ENCODE assay signal across 14 cellular contexts in genomic region chr3:12468276-12468675, GRCh38. TPM values are rescaled to one million over a fixed set of nuclear protein-coding genes. Genes with fewer than 3 reads are reported as not detected.
DNase-seq lines count a peak whose midpoint lies in the region; ATAC-seq and TF ChIP-seq lines count a peak whose summit lies in the region.
"Had no signal": no experiment of that assay in that cellular context is flagged by ENCODE, and none has a peak within 500 bp of the region (broad histone marks: within the 10 kb centered on the region; RNA-seq: fewer than 3 reads in every experiment).

No MANE protein-coding gene starts in this region.

- ATAC-seq in DND-41 (ENCODE audit: insufficient read depth, low read depth): no peak
- no peak for ATAC-seq in Panc1
- no peak for ATAC-seq in sciatic nerve

- H4K20me1 ChIP-seq in DND-41 (ENCODE audit: insufficient read depth, low read length) (no peaks in the 10 kb centered on the region), osteoblast (ENCODE audit: insufficient read depth, low read length) (no peaks in the 10 kb centered on the region)
- H4K20me1 ChIP-seq: BLaER1 treated with 17β-estradiol and CSF1 and Interleukin-3, amounts not matched to agents 10 nM and 100 nM had no signal

- H3K27ac ChIP-seq in DND-41 (ENCODE audit: low read length) (0 out of 2 replicates have a peak overlapping the region, but pooled peaks have one; percentile 19), Panc1 (ENCODE audit: low read length) (peak overlapping the region; percentile 69), osteoblast (ENCODE audit: low read depth, low read length) (no peak overlapping the region)
- H3K27ac ChIP-seq: BLaER1 treated with 17β-estradiol and CSF1 and Interleukin-3, amounts not matched to agents 10 nM and 100 nM; GM23248 had no signal

- intact Hi-C loops in Panc1 (cut with micrococcal nuclease; ENCODE audit: unreplicated experiment) (no loop called here), sciatic nerve (cut with DNase I) (no loop called here)

- no peaks in the 10 kb centered on the region for H3K36me3 Mint-ChIP-seq in neural crest cell (ENCODE audit: low read depth)
- H3K36me3 Mint-ChIP-seq: CD4-positive, CD25-positive, alpha-beta regulatory T cell had no signal

- no peaks in the 10 kb centered on the region for H3K9me3 Mint-ChIP-seq in neural crest cell

- in situ Hi-C loops in Panc1 (cut with HindIII; ENCODE audit: low pct_unique_long_range_greater_than_20kb, low sequenced_read_pairs) (no loop called here), KBM-7 (cut with MboI; ENCODE audit: low pct_unique_long_range_greater_than_20kb, low sequenced_read_pairs) (loop anchor here (25.0 kb wide), 1 partner anchor 331 kb away; no protein-coding TSS in a partner anchor)

- TF ChIP-seq CTCF in DND-41 (IDR thresholded peaks at IDR 0.05; ENCODE audit: borderline replicate concordance, extremely low read depth, low read length, poor library complexity, severe bottlenecking) (no peak), Panc1 (IDR thresholded peaks at IDR 0.05) (no peak), neural crest cell (conservative IDR thresholded peaks at IDR 0.05) (no peak), osteoblast (IDR thresholded peaks at IDR 0.05; ENCODE audit: extremely low read depth, low read depth, low read length) (no peak)

- H3K79me2 ChIP-seq in DND-41 (ENCODE audit: insufficient read depth, low read length): no peaks in the 10 kb centered on the region
- no peaks in the 10 kb centered on the region for H3K79me2 ChIP-seq in osteoblast (ENCODE audit: insufficient read depth, low read length)

- H3K4me1 ChIP-seq in DND-41 (ENCODE audit: insufficient read depth, low read length) (peaks cover 25% of the 10 kb centered on the region), Panc1 (ENCODE audit: control insufficient read depth, insufficient read depth, low read length) (peaks cover 11% of the 10 kb centered on the region), osteoblast (ENCODE audit: insufficient read depth, low read length) (no peaks in the 10 kb centered on the region)

- H3K4me3 Mint-ChIP-seq in neural crest cell: no peak overlapping the region

- BruUV-seq in Panc1 (replicated peaks; lab: Mats Ljungman, UMichigan): no TSS peak

- H3K27me3 ChIP-seq in DND-41 (ENCODE audit: insufficient read depth, low read length, poor library complexity) (no peaks in the 10 kb centered on the region), Panc1 (ENCODE audit: control insufficient read depth, insufficient read depth, low read length) (no peaks in the 10 kb centered on the region), osteoblast (ENCODE audit: insufficient read depth, low read length) (no peaks in the 10 kb centered on the region)
- H3K27me3 ChIP-seq: BLaER1 treated with 17β-estradiol and CSF1 and Interleukin-3, amounts not matched to agents 10 nM and 100 nM had no signal

- H3K9me3 ChIP-seq in DND-41 (ENCODE audit: insufficient read depth, low read length, severe bottlenecking) (no peaks in the 10 kb centered on the region), Panc1 (ENCODE audit: control insufficient read depth, insufficient read depth, low read depth, low read length) (no peaks in the 10 kb centered on the region), osteoblast (ENCODE audit: low read depth, low read length) (no peaks in the 10 kb centered on the region)
- H3K9me3 ChIP-seq: BLaER1 treated with 17β-estradiol and CSF1 and Interleukin-3, amounts not matched to agents 10 nM and 100 nM had no signal

- H3K36me3 ChIP-seq in DND-41 (ENCODE audit: insufficient read depth, low read length) (no peaks in the 10 kb centered on the region), Panc1 (ENCODE audit: control insufficient read depth, insufficient read depth, low read length) (no peaks in the 10 kb centered on the region), osteoblast (ENCODE audit: insufficient read depth, low read length) (no peaks in the 10 kb centered on the region)
- H3K36me3 ChIP-seq: BLaER1 treated with 17β-estradiol and CSF1 and Interleukin-3, amounts not matched to agents 10 nM and 100 nM had no signal

- CTCF ChIA-PET in Panc1 (lab: Charles Lee): interaction anchor here (0.6 kb wide), 1 partner anchor 11 kb away, joined by 4 read pairs; no protein-coding TSS in a partner anchor

- no peaks in the 10 kb centered on the region for H3K27me3 Mint-ChIP-seq in neural crest cell (ENCODE audit: low read depth)
- H3K27me3 Mint-ChIP-seq: CD4-positive, CD25-positive, alpha-beta regulatory T cell had no signal

- H3K4me2 ChIP-seq in DND-41 (ENCODE audit: insufficient read depth, low read length) (no peak overlapping the region), osteoblast (ENCODE audit: insufficient read depth, low read length) (no peak overlapping the region)
- H3K4me2 ChIP-seq: BLaER1 treated with 17β-estradiol and CSF1 and Interleukin-3, amounts not matched to agents 10 nM and 100 nM had no signal

- H3K4me3 ChIP-seq in DND-41 (ENCODE audit: low read depth in 1 of 2, low read length in 2 of 2): no peak overlapping the region
- no peak overlapping the region for H3K4me3 ChIP-seq in Panc1 (ENCODE audit: low read depth in 2 of 2, low read length in 2 of 2)
- no peak overlapping the region for H3K4me3 ChIP-seq in osteoblast (ENCODE audit: insufficient read depth, low read length)
- H3K4me3 ChIP-seq: BLaER1 treated with 17β-estradiol and CSF1 and Interleukin-3, amounts not matched to agents 10 nM and 100 nM; GM23248 had no signal

- DNase-seq in DND-41: no peak
- no peak for DNase-seq in Panc1 (ENCODE audit: low read depth, low spot score)
- DNase-seq in neural crest cell (ENCODE audit: low read depth, low spot score): no peak
- peak; percentile 13 for DNase-seq in sciatic nerve (ENCODE audit: low spot score)
- DNase-seq in KBM-7: no peak
- no peak for DNase-seq in osteoblast (ENCODE audit: insufficient read length, low spot score, missing footprints)
- DNase-seq in NCI-H1694 treated with DMSO at 0.1 percent for 48 hours (lab: John Stamatoyannopoulos, UW): no peak
- DNase-seq: ACHN; Calu3; CD4-positive, CD25-positive, alpha-beta regulatory T cell; DMS 273 treated with DMSO at 0.1 percent for 48 hours; GM23248; H7 had no signal

- H3K27ac Mint-ChIP-seq in neural crest cell (ENCODE audit: unreplicated experiment): peak overlapping the region; percentile 84
- H3K27ac Mint-ChIP-seq: CD4-positive, CD25-positive, alpha-beta regulatory T cell had no signal

- H3K4me1 Mint-ChIP-seq in neural crest cell: no peaks in the 10 kb centered on the region

- H2AFZ ChIP-seq in DND-41 (ENCODE audit: low read depth, low read length) (no peak overlapping the region), osteoblast (ENCODE audit: low read length) (no peak overlapping the region)
- H2AFZ ChIP-seq: GM23248 had no signal

- POLR2A ChIA-PET in Panc1 (lab: Charles Lee): no interaction called here

- H3K9ac ChIP-seq in DND-41 (ENCODE audit: low read depth, low read length): no peak overlapping the region
- H3K9ac ChIP-seq: BLaER1 treated with 17β-estradiol and CSF1 and Interleukin-3, amounts not matched to agents 10 nM and 100 nM; GM23248 had no signal

RNA-seq across cellular contexts. Expression of gene TSEN2, which starts 16.0 kb away (rescaled TPM):
- total RNA-seq in Panc1 (2021; ENCODE audit: unreplicated experiment): 22.0 TPM
- polyA plus RNA-seq in Panc1 (2012; ENCODE audit: insufficient read length): 14.9 TPM
- total RNA-seq in neural crest cell: 26.5 and 28.1 TPM in 2 replicates
- total RNA-seq in sciatic nerve: 22.2 TPM
- 13.0 and 14.1 TPM in 2 replicates for total RNA-seq in osteoblast
